In genomic region chr12:4717806-4718205, GRCh38 we compare ENCODE assay signal across 17 cellular contexts.
"Had no signal": no experiment of that assay in that cellular context is flagged by ENCODE, and none has a peak within 500 bp of the region (broad histone marks: within the 10 kb centered on the region; RNA-seq: fewer than 3 reads in every experiment).

No MANE protein-coding gene starts in this region.

- H3K4me1 ChIP-seq: vagina had no signal

- DNase-seq: activated gamma-delta T cell; effector CD8-positive, alpha-beta T cell; foreskin fibroblast; midbrain; nucleus accumbens; stimulated activated CD4-positive, alpha-beta T cell treated with anti-CD3 and anti-CD28 coated beads, Interleukin-4, amount 100 ng/mL, for 1 hour; stimulated activated naive CD8-positive, alpha-beta T cell treated with anti-CD3 and anti-CD28 coated beads, Interleukin-15, amount 100 ng/mL, for 72 hours; trophoblast cell had no signal

- H3K27ac Mint-ChIP-seq: activated naive CD8-positive, alpha-beta T cell; dendritic cell treated with granulocyte-macrophage colony-stimulating factor and Interleukin-4, amounts not matched to agents 40 ng/mL and 50 ng/mL, for 4 days; nephron had no signal

- H3K27me3 ChIP-seq: vagina had no signal

- H3K9me3 ChIP-seq: vagina had no signal

- H3K9me3 Mint-ChIP-seq: dendritic cell treated with granulocyte-macrophage colony-stimulating factor and Interleukin-4, amounts not matched to agents 40 ng/mL and 50 ng/mL, for 4 days; nephron; stimulated activated naive CD8-positive, alpha-beta T cell treated with anti-CD3 and anti-CD28 coated beads, Interleukin-15, amount 100 ng/mL, for 72 hours had no signal

- H3K4me3 ChIP-seq: hepatocyte, lung, smooth muscle cell, vagina had no signal

- H3K36me3 ChIP-seq: vagina had no signal

- H3K79me2 ChIP-seq: hepatocyte had no signal

- H3K4me1 Mint-ChIP-seq: nephron; stimulated activated naive CD8-positive, alpha-beta T cell treated with anti-CD3 and anti-CD28 coated beads, Interleukin-15, amount 100 ng/mL, for 72 hours had no signal

- H3K36me3 Mint-ChIP-seq: activated naive CD8-positive, alpha-beta T cell had no signal

- H3K27ac ChIP-seq: hepatocyte, vagina had no signal

- H3K4me2 ChIP-seq: hepatocyte, smooth muscle cell had no signal

- H3K4me3 Mint-ChIP-seq: activated naive CD8-positive, alpha-beta T cell; dendritic cell treated with granulocyte-macrophage colony-stimulating factor and Interleukin-4, amounts not matched to agents 40 ng/mL and 50 ng/mL, for 4 days; nephron; stimulated activated naive CD8-positive, alpha-beta T cell treated with anti-CD3 and anti-CD28 coated beads, Interleukin-15, amount 100 ng/mL, for 72 hours had no signal

- H2AFZ ChIP-seq: hepatocyte had no signal

- ATAC-seq: activated CD4-positive, CD25-positive, alpha-beta regulatory T cell treated with anti-CD3 and anti-CD28 coated beads, Interleukin-2, amount 50 U/mL, for 24 hours; sciatic nerve; stimulated activated naive CD8-positive, alpha-beta T cell treated with anti-CD3 and anti-CD28 coated beads, Interleukin-15, amount 100 ng/mL, for 72 hours had no signal
